In genomic region chr2:10094271-10094814, GRCh38 we compare ENCODE assay signal across 2 cellular contexts.
TF ChIP-seq lines count a peak whose summit lies in the region.

No MANE protein-coding gene starts in this region.

TF ChIP-seq in K562, 482 proteins besides CTCF, POLR2A, EP300 and RAD21:
- TF ChIP-seq SMARCA5 (IDR thresholded peaks at IDR 0.05) = no peak
- TF ChIP-seq RFX1 (IDR thresholded peaks at IDR 0.05) = peak; percentile 94
- TF ChIP-seq CSDE1 (IDR thresholded peaks at IDR 0.05) = peak in 1 of 2 experiments; percentile 63; a peak in 1 of 4 replicates
- no peak for TF ChIP-seq ZNF76 (CRISPR knock-in tag; IDR thresholded peaks at IDR 0.05; ENCODE audit: borderline replicate concordance)
- TF ChIP-seq NRF1 (conservative IDR thresholded peaks at IDR 0.05 in 1 of 2, IDR thresholded peaks at IDR 0.05 in 1 of 2) = 0 out of 4 replicates have a peak, but pooled peaks of 1 of the 2 experiments have one; percentile 15

TF ChIP-seq in neural cell, 6 proteins besides CTCF, POLR2A, EP300 and RAD21:
- TF ChIP-seq REST (IDR thresholded peaks at IDR 0.05; ENCODE audit: borderline replicate concordance) (no peak), MXI1 (conservative IDR thresholded peaks at IDR 0.05; ENCODE audit: poor library complexity, severe bottlenecking) (no peak), POLR2AphosphoS5 (IDR thresholded peaks at IDR 0.05) (no peak), EZH2 (IDR thresholded peaks at IDR 0.05; ENCODE audit: borderline replicate concordance, insufficient read depth, low read length, poor library complexity, severe bottlenecking) (no peak), SMC3 (conservative IDR thresholded peaks at IDR 0.05; ENCODE audit: poor library complexity) (no peak), TAF1 (IDR thresholded peaks at IDR 0.05; ENCODE audit: low read depth) (no peak)
